1 cellular context compared by ENCODE assay signal in the genomic region with DNA sequence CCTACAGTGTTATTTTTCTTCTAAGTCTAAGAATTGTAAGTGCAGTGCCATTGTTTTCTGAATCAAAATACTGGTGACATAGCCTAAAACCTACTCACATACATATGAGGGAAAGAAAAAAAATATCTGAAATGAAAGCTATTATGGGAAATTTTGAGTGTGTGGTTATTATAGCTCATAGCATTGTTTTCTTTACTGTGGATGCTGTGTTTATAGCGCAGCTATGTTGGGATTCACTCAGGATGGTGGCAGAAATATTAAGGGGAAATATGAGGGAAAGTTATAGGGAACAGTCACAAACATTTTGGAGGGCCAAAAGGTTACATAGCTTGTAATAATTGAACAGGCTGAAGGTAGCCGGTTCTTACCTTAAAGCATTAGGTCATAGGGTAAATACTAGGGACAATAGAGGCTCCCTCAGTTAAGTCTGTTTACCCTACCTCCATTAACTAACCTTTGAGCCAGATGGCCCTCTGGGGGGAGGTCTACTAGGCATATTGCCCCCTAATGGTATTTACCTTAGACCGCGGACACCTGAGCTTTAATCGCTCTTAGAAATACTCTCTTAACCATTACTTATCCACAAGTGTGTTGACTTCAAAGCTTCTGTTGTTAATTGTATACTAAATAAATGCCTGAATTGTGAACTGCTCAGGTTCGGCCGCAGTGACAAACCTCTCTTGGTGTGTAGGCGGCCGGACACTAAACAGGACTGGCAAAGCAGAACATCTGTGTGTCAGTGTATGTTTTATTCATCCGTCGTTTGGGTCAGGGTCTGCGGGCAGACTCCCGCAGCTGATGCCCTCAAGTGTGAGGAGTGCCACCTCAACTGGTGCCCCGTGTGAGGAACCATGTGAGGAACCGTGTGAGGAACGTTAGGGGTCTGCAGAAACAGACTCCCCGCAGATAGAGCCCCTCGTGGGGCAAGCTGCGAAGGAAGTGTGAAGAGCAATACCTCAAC.
TF ChIP-seq lines count a peak whose summit lies in the region.

No MANE protein-coding gene starts in this region.

TF ChIP-seq in HepG2, 621 proteins besides CTCF, POLR2A, EP300 and RAD21 (continued from another document and continues in another):
- TF ChIP-seq, protein P1, sequence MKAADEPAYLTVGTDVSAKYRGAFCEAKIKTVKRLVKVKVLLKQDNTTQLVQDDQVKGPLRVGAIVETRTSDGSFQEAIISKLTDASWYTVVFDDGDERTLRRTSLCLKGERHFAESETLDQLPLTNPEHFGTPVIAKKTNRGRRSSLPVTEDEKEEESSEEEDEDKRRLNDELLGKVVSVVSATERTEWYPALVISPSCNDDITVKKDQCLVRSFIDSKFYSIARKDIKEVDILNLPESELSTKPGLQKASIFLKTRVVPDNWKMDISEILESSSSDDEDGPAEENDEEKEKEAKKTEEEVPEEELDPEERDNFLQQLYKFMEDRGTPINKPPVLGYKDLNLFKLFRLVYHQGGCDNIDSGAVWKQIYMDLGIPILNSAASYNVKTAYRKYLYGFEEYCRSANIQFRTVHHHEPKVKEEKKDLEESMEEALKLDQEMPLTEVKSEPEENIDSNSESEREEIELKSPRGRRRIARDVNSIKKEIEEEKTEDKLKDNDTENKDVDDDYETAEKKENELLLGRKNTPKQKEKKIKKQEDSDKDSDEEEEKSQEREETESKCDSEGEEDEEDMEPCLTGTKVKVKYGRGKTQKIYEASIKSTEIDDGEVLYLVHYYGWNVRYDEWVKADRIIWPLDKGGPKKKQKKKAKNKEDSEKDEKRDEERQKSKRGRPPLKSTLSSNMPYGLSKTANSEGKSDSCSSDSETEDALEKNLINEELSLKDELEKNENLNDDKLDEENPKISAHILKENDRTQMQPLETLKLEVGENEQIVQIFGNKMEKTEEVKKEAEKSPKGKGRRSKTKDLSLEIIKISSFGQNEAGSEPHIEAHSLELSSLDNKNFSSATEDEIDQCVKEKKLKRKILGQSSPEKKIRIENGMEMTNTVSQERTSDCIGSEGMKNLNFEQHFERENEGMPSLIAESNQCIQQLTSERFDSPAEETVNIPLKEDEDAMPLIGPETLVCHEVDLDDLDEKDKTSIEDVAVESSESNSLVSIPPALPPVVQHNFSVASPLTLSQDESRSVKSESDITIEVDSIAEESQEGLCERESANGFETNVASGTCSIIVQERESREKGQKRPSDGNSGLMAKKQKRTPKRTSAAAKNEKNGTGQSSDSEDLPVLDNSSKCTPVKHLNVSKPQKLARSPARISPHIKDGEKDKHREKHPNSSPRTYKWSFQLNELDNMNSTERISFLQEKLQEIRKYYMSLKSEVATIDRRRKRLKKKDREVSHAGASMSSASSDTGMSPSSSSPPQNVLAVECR (CRISPR knock-in tag; IDR thresholded peaks at IDR 0.05; ENCODE audit: borderline replicate concordance), result no peak; the same call in 1 of the 2 replicates
- TF ChIP-seq PCBP2 (optimal IDR thresholded peaks at IDR 0.05; ENCODE audit: low read depth, low read length, poor library complexity, severe bottlenecking) (no peak), ZBTB7B (CRISPR knock-in tag; IDR thresholded peaks at IDR 0.05) (peak; percentile 93), ZNF746 (CRISPR knock-in tag; IDR thresholded peaks at IDR 0.05) (no peak), EED (CRISPR knock-in tag; IDR thresholded peaks at IDR 0.05) (no peak), ZMYM4 (CRISPR knock-in tag; IDR thresholded peaks at IDR 0.05) (peak; percentile 99), MIER2 (CRISPR knock-in tag; IDR thresholded peaks at IDR 0.05) (peak; percentile 77; the same call in 1 of the 2 replicates), NAIF1 (CRISPR knock-in tag; IDR thresholded peaks at IDR 0.05; ENCODE audit: borderline replicate concordance) (no peak), REL (CRISPR knock-in tag; conservative IDR thresholded peaks at IDR 0.05) (no peak), ZNF670 (CRISPR knock-in tag; IDR thresholded peaks at IDR 0.05; ENCODE audit: borderline replicate concordance) (peak; percentile 92; the same call in 1 of the 2 replicates), ZNF34 (CRISPR knock-in tag; IDR thresholded peaks at IDR 0.05; ENCODE audit: borderline replicate concordance) (no peak), ZNF354B (CRISPR knock-in tag; IDR thresholded peaks at IDR 0.05) (no peak), HES4 (CRISPR knock-in tag; IDR thresholded peaks at IDR 0.05; ENCODE audit: borderline replicate concordance) (no peak), GATA4 (IDR thresholded peaks at IDR 0.05; ENCODE audit: borderline replicate concordance, low read depth) (peak; percentile 61; the same call in 1 of the 2 replicates), THAP11 (CRISPR knock-in tag; IDR thresholded peaks at IDR 0.05) (peak; percentile 43; the same call in 1 of the 2 replicates), ZBTB8A (CRISPR knock-in tag; IDR thresholded peaks at IDR 0.05; ENCODE audit: borderline replicate concordance, low read depth) (no peak), ZNF619 (CRISPR knock-in tag; IDR thresholded peaks at IDR 0.05) (no peak), NFRKB (IDR thresholded peaks at IDR 0.05) (no peak), ZFP90 (CRISPR knock-in tag; IDR thresholded peaks at IDR 0.05; ENCODE audit: borderline replicate concordance) (no peak), FOXM1 (CRISPR knock-in tag; IDR thresholded peaks at IDR 0.05) (no peak), ZNF382 (CRISPR knock-in tag; IDR thresholded peaks at IDR 0.05; ENCODE audit: borderline replicate concordance) (no peak), KLF12 (CRISPR knock-in tag; IDR thresholded peaks at IDR 0.05; ENCODE audit: borderline replicate concordance) (no peak), MTA1 (CRISPR knock-in tag; IDR thresholded peaks at IDR 0.05; ENCODE audit: borderline replicate concordance) (no peak), HIVEP1 (CRISPR knock-in tag; IDR thresholded peaks at IDR 0.05) (no peak)
- TF ChIP-seq, protein P2, sequence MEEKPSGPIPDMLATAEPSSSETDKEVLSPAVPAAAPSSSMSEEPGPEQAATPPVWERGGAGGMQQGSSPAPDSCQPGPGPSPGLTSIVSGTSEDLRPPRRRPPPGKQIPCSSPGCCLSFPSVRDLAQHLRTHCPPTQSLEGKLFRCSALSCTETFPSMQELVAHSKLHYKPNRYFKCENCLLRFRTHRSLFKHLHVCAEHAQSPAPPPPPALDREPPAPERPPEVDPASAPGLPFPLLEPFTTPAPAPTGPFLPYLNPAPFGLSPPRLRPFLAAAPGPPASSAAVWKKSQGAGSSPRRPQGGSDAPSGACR (CRISPR knock-in tag; IDR thresholded peaks at IDR 0.05), result no peak
- TF ChIP-seq, protein P3, sequence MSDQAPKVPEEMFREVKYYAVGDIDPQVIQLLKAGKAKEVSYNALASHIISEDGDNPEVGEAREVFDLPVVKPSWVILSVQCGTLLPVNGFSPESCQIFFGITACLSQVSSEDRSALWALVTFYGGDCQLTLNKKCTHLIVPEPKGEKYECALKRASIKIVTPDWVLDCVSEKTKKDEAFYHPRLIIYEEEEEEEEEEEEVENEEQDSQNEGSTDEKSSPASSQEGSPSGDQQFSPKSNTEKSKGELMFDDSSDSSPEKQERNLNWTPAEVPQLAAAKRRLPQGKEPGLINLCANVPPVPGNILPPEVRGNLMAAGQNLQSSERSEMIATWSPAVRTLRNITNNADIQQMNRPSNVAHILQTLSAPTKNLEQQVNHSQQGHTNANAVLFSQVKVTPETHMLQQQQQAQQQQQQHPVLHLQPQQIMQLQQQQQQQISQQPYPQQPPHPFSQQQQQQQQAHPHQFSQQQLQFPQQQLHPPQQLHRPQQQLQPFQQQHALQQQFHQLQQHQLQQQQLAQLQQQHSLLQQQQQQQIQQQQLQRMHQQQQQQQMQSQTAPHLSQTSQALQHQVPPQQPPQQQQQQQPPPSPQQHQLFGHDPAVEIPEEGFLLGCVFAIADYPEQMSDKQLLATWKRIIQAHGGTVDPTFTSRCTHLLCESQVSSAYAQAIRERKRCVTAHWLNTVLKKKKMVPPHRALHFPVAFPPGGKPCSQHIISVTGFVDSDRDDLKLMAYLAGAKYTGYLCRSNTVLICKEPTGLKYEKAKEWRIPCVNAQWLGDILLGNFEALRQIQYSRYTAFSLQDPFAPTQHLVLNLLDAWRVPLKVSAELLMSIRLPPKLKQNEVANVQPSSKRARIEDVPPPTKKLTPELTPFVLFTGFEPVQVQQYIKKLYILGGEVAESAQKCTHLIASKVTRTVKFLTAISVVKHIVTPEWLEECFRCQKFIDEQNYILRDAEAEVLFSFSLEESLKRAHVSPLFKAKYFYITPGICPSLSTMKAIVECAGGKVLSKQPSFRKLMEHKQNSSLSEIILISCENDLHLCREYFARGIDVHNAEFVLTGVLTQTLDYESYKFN (CRISPR knock-in tag; conservative IDR thresholded peaks at IDR 0.05), result peak; percentile 98
- TF ChIP-seq, protein P4, sequence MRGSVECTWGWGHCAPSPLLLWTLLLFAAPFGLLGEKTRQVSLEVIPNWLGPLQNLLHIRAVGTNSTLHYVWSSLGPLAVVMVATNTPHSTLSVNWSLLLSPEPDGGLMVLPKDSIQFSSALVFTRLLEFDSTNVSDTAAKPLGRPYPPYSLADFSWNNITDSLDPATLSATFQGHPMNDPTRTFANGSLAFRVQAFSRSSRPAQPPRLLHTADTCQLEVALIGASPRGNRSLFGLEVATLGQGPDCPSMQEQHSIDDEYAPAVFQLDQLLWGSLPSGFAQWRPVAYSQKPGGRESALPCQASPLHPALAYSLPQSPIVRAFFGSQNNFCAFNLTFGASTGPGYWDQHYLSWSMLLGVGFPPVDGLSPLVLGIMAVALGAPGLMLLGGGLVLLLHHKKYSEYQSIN (CRISPR knock-in tag; IDR thresholded peaks at IDR 0.05; ENCODE audit: borderline replicate concordance), result no peak
- TF ChIP-seq, protein P5, sequence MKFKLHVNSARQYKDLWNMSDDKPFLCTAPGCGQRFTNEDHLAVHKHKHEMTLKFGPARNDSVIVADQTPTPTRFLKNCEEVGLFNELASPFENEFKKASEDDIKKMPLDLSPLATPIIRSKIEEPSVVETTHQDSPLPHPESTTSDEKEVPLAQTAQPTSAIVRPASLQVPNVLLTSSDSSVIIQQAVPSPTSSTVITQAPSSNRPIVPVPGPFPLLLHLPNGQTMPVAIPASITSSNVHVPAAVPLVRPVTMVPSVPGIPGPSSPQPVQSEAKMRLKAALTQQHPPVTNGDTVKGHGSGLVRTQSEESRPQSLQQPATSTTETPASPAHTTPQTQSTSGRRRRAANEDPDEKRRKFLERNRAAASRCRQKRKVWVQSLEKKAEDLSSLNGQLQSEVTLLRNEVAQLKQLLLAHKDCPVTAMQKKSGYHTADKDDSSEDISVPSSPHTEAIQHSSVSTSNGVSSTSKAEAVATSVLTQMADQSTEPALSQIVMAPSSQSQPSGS (CRISPR knock-in tag; IDR thresholded peaks at IDR 0.05), result peak; percentile 99
- TF ChIP-seq, protein P6, sequence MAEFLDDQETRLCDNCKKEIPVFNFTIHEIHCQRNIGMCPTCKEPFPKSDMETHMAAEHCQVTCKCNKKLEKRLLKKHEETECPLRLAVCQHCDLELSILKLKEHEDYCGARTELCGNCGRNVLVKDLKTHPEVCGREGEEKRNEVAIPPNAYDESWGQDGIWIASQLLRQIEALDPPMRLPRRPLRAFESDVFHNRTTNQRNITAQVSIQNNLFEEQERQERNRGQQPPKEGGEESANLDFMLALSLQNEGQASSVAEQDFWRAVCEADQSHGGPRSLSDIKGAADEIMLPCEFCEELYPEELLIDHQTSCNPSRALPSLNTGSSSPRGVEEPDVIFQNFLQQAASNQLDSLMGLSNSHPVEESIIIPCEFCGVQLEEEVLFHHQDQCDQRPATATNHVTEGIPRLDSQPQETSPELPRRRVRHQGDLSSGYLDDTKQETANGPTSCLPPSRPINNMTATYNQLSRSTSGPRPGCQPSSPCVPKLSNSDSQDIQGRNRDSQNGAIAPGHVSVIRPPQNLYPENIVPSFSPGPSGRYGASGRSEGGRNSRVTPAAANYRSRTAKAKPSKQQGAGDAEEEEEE (CRISPR knock-in tag; IDR thresholded peaks at IDR 0.05; ENCODE audit: borderline replicate concordance), result no peak
- TF ChIP-seq, protein P7, sequence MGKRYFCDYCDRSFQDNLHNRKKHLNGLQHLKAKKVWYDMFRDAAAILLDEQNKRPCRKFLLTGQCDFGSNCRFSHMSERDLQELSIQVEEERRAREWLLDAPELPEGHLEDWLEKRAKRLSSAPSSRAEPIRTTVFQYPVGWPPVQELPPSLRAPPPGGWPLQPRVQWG (CRISPR knock-in tag; IDR thresholded peaks at IDR 0.05; ENCODE audit: borderline replicate concordance, low read depth), result no peak
- TF ChIP-seq, protein P8, sequence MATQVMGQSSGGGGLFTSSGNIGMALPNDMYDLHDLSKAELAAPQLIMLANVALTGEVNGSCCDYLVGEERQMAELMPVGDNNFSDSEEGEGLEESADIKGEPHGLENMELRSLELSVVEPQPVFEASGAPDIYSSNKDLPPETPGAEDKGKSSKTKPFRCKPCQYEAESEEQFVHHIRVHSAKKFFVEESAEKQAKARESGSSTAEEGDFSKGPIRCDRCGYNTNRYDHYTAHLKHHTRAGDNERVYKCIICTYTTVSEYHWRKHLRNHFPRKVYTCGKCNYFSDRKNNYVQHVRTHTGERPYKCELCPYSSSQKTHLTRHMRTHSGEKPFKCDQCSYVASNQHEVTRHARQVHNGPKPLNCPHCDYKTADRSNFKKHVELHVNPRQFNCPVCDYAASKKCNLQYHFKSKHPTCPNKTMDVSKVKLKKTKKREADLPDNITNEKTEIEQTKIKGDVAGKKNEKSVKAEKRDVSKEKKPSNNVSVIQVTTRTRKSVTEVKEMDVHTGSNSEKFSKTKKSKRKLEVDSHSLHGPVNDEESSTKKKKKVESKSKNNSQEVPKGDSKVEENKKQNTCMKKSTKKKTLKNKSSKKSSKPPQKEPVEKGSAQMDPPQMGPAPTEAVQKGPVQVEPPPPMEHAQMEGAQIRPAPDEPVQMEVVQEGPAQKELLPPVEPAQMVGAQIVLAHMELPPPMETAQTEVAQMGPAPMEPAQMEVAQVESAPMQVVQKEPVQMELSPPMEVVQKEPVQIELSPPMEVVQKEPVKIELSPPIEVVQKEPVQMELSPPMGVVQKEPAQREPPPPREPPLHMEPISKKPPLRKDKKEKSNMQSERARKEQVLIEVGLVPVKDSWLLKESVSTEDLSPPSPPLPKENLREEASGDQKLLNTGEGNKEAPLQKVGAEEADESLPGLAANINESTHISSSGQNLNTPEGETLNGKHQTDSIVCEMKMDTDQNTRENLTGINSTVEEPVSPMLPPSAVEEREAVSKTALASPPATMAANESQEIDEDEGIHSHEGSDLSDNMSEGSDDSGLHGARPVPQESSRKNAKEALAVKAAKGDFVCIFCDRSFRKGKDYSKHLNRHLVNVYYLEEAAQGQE (IDR thresholded peaks at IDR 0.05; ENCODE audit: borderline replicate concordance in 1 of 2, low read depth in 1 of 2, low read length in 2 of 2), result peak in 1 of 2 experiments; percentile 70; a peak in 2 of 4 replicates
